Comparison of ENCODE assay signal across 15 cellular contexts in the genomic region with DNA sequence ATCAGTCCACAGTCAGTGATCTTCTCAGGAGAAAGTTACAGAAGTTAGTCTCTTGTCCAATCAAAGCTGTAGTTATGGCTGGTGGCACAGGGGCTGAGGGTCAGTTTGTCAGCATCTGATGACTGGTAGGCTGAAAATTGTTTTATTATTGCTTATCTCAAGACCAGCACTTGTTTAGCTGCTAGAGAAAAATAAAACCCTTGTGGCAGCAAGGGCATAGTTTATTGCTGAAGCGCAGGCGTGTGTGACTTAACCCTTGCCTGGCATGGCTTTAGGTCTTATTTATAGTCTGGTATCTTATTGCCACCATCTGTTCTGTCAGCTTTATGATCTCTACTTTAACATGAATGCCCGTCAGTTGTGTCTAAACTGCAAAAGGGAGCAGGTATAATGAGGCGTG.
"Had no signal": no experiment of that assay in that cellular context is flagged by ENCODE, and none has a peak within 500 bp of the region (broad histone marks: within the 10 kb centered on the region; RNA-seq: fewer than 3 reads in every experiment).

No MANE protein-coding gene starts in this region.

- H3K4me3 ChIP-seq: tibial artery, uterus had no signal

- DNase-seq: activated CD4-positive, alpha-beta T cell treated with anti-CD3 and anti-CD28 coated beads, Interleukin-2, amount 50 U/mL, for 1 hour; activated naive CD4-positive, alpha-beta T cell treated with Interleukin-2 at 50 U/mL for 16 hours; activated T-cell treated with anti-CD3 and anti-CD28 coated beads for 4 hours; anterior cingulate cortex; cerebellar nuclear complex; mammary epithelial cell; naive thymus-derived CD8-positive, alpha-beta T cell; stimulated activated CD4-positive, alpha-beta T cell treated with anti-CD3 and anti-CD28 coated beads, Interleukin-4, amount 100 ng/mL, for 1 hour; stimulated activated naive CD4-positive, alpha-beta T cell; tibial artery; uterus had no signal

- H3K27me3 ChIP-seq: neutrophil, uterus had no signal

- H3K27ac ChIP-seq: neutrophil, tibial artery, uterus had no signal

- ATAC-seq: activated CD4-positive, CD25-positive, alpha-beta regulatory T cell treated with anti-CD3 and anti-CD28 coated beads, Interleukin-2, amount 50 U/mL, for 24 hours; activated T-helper 17 cell treated with anti-CD3 and anti-CD28 coated beads, Interleukin-2, amount 50 U/mL, for 72 hours; left lobe of liver; naive thymus-derived CD8-positive, alpha-beta T cell had no signal

- H3K9me3 ChIP-seq: neutrophil, tibial artery, uterus had no signal

- H3K4me1 ChIP-seq: tibial artery, uterus had no signal

- H3K36me3 ChIP-seq: neutrophil, tibial artery, uterus had no signal
